In genomic region chr16:4501071-4501478, GRCh38 we compare ENCODE assay signal across 10 cellular contexts. TPM values are rescaled to one million over a fixed set of nuclear protein-coding genes. Genes with fewer than 3 reads are reported as not detected.
DNase-seq lines count a peak whose midpoint lies in the region; ATAC-seq and TF ChIP-seq lines count a peak whose summit lies in the region.
"Had no signal": no experiment of that assay in that cellular context is flagged by ENCODE, and none has a peak within 500 bp of the region (broad histone marks: within the 10 kb centered on the region; RNA-seq: fewer than 3 reads in every experiment).

No MANE protein-coding gene starts in this region.

- H3K36me3 Mint-ChIP-seq in MCF 10A (ENCODE audit: insufficient read depth, unreplicated experiment) = peaks cover 12% of the 10 kb centered on the region
- peaks cover 3 to 34% (median 14%) of the 10 kb centered on the region in 5 donors for H3K36me3 Mint-ChIP-seq in naive thymus-derived CD4-positive, alpha-beta T cell

- H3K9me3 ChIP-seq in breast epithelium (no peaks in the 10 kb centered on the region), aorta (ENCODE audit: control insufficient read depth, low read length) (no peaks in the 10 kb centered on the region)
- no peaks in the 10 kb centered on the region for H3K9me3 ChIP-seq in naive thymus-derived CD4-positive, alpha-beta T cell (ENCODE audit: control insufficient read depth in 2 of 3, low read length in 3 of 3)
- H3K9me3 ChIP-seq: BE2C had no signal

- intact Hi-C loops in breast epithelium (cut with DNase I; ENCODE audit: low total_unique reads) (no loop called here), MCF 10A (cut with micrococcal nuclease) (no loop called here), aorta (cut with DNase I) (loop anchor here in 1 of 2 donors (10.0 kb wide), 2 partner anchors 114 to 454 kb away; partner anchors contain the start of genes SEC14L5 and UBALD1)
- intact Hi-C loops in naive thymus-derived CD4-positive, alpha-beta T cell (cut with micrococcal nuclease) = no loop called here

- H3K27ac Mint-ChIP-seq in MCF 10A (ENCODE audit: low read depth, unreplicated experiment) = no peak overlapping the region
- H3K27ac Mint-ChIP-seq in naive thymus-derived CD4-positive, alpha-beta T cell = peak overlapping the region in 8 of 9 donors; percentile 90 to 100 (median 97)

- TF ChIP-seq CTCF in breast epithelium (IDR thresholded peaks at IDR 0.05) = no peak
- TF ChIP-seq CTCF in MCF 10A (IDR thresholded peaks at IDR 0.05; ENCODE audit: unreplicated experiment) = no peak
- TF ChIP-seq CTCF in fibroblast of mammary gland (conservative IDR thresholded peaks at IDR 0.05; ENCODE audit: control insufficient read depth, insufficient read depth, low read depth, low read length) = no peak

- H3K36me3 ChIP-seq in breast epithelium (no peaks in the 10 kb centered on the region), aorta (ENCODE audit: control insufficient read depth in 1 of 2, insufficient read depth in 2 of 2, low read length in 1 of 2) (no peaks in the 10 kb centered on the region)
- H3K36me3 ChIP-seq in naive thymus-derived CD4-positive, alpha-beta T cell (ENCODE audit: control insufficient read depth in 2 of 3, insufficient read depth in 3 of 3, low read length in 3 of 3) = peaks cover 0 to 10% (median 5%) of the 10 kb centered on the region in 3 experiments
- H3K36me3 ChIP-seq: BE2C had no signal

- H3K27ac ChIP-seq in breast epithelium (peak overlapping the region; percentile 6 to 59), aorta (ENCODE audit: low read depth in 1 of 2, low read length in 2 of 2) (peak overlapping the region; percentile 68 to 88)
- H3K27ac ChIP-seq in naive thymus-derived CD4-positive, alpha-beta T cell (ENCODE audit: low read depth, low read length) = peak overlapping the region; percentile 61

- H3K9me3 Mint-ChIP-seq in MCF 10A (ENCODE audit: unreplicated experiment) = no peaks in the 10 kb centered on the region
- no peaks in the 10 kb centered on the region for H3K9me3 Mint-ChIP-seq in naive thymus-derived CD4-positive, alpha-beta T cell

- POLR2A ChIA-PET in MCF 10A (lab: Yijun Ruan, JAX) = interaction anchor here (0.6 to 4.5 kb wide), 10 partner anchors 12 to 123 kb away, joined by 3 to 63 read pairs (median 4); partner anchors contain the start of genes HMOX2, MGRN1, NMRAL1 and UBALD1
- POLR2A ChIA-PET in naive thymus-derived CD4-positive, alpha-beta T cell (lab: Charles Lee) = interaction anchor here (0.6 to 11.2 kb wide), 9 partner anchors 8 to 1349 kb away, joined by 3 to 216 read pairs (median 5); partner anchors contain the start of genes CDIP1, HMOX2 and NMRAL1

- H3K4me1 ChIP-seq in breast epithelium (peaks cover 0 to 5% of the 10 kb centered on the region in 2 donors), aorta (ENCODE audit: control insufficient read depth in 1 of 2, insufficient read depth in 2 of 2, low read length in 2 of 2) (no peaks in the 10 kb centered on the region)
- peaks cover 33 to 86% of the 10 kb centered on the region in 2 donors for H3K4me1 ChIP-seq in naive thymus-derived CD4-positive, alpha-beta T cell (ENCODE audit: control insufficient read depth in 2 of 2, insufficient read depth in 2 of 2, low read length in 2 of 2)
- H3K4me1 ChIP-seq: BE2C had no signal

- 3 to 5% methylated on average over 5 of the region's 5 CpGs for WGBS in aorta, 2 donors

- H3K27me3 ChIP-seq in breast epithelium = no peaks in the 10 kb centered on the region
- H3K27me3 ChIP-seq in naive thymus-derived CD4-positive, alpha-beta T cell (ENCODE audit: control insufficient read depth in 2 of 2, insufficient read depth in 2 of 2, low read length in 2 of 2) = no peaks in the 10 kb centered on the region
- no peaks in the 10 kb centered on the region for H3K27me3 ChIP-seq in aorta (ENCODE audit: control insufficient read depth in 1 of 2, insufficient read depth in 2 of 2, low read length in 1 of 2)
- H3K27me3 ChIP-seq: BE2C had no signal

- no peak for TF ChIP-seq POLR2A in breast epithelium (IDR thresholded peaks at IDR 0.05)

- H3K4me1 Mint-ChIP-seq in MCF 10A (ENCODE audit: insufficient read depth, unreplicated experiment) = peaks cover 38% of the 10 kb centered on the region
- H3K4me1 Mint-ChIP-seq in naive thymus-derived CD4-positive, alpha-beta T cell = peaks cover 62 to 98% (median 88%) of the 10 kb centered on the region in 7 donors

- H3K4me3 Mint-ChIP-seq in MCF 10A (ENCODE audit: unreplicated experiment) = no peak overlapping the region
- peak overlapping the region in 7 of 10 donors; percentile 12 to 85 (median 76) for H3K4me3 Mint-ChIP-seq in naive thymus-derived CD4-positive, alpha-beta T cell

- DNase-seq in breast epithelium (ENCODE audit: low spot score in 2 of 2) (no peak), MCF 10A (ENCODE audit: unreplicated experiment) (no peak), fibroblast of mammary gland (ENCODE audit: low read depth) (peak; percentile 48), aorta (peak; percentile 12 to 22), OCI-M1 (lab: John Stamatoyannopoulos, UW) (no peak), NCI-H2081 treated with DMSO at 0.1 percent for 48 hours (lab: John Stamatoyannopoulos, UW) (no peak), GOT3 (lab: John Stamatoyannopoulos, UW) (no peak)
- DNase-seq in naive thymus-derived CD4-positive, alpha-beta T cell = no peak
- DNase-seq: BE2C had no signal

- BruUV-seq in MCF 10A (replicated peaks; lab: Mats Ljungman, UMichigan) = no TSS peak

- H3K4me3 ChIP-seq in breast epithelium (peak overlapping the region in 2 of 3 donors; percentile 17 to 36), fibroblast of mammary gland (ENCODE audit: control insufficient read depth, low read depth, low read length) (no peak overlapping the region), aorta (ENCODE audit: low read length in 2 of 2) (peak overlapping the region; percentile 9 to 44)
- H3K4me3 ChIP-seq in naive thymus-derived CD4-positive, alpha-beta T cell (ENCODE audit: low read length) = no peak overlapping the region
- H3K4me3 ChIP-seq: K562 had no signal

- no peaks in the 10 kb centered on the region for H3K27me3 Mint-ChIP-seq in MCF 10A (ENCODE audit: insufficient read depth, unreplicated experiment)
- no peaks in the 10 kb centered on the region for H3K27me3 Mint-ChIP-seq in naive thymus-derived CD4-positive, alpha-beta T cell

- ATAC-seq in naive thymus-derived CD4-positive, alpha-beta T cell = no peak
- peak; percentile 69 for ATAC-seq in aorta (ENCODE audit: low FRiP score)
- ATAC-seq: K562 had no signal

- CTCF ChIA-PET in MCF 10A (lab: Yijun Ruan, JAX) = interaction anchor here (0.7 to 3.6 kb wide), 11 partner anchors 8 to 125 kb away, joined by 3 to 31 read pairs (median 4); partner anchors contain the start of gene HMOX2
- CTCF ChIA-PET in naive thymus-derived CD4-positive, alpha-beta T cell (lab: Charles Lee) = interaction anchor here (1.0 to 4.9 kb wide), 5 partner anchors 11 to 123 kb away, joined by 3 to 29 read pairs (median 4); partner anchors contain the start of gene MGRN1

RNA-seq across cellular contexts. Expression of gene HMOX2, which starts 24.9 kb away (rescaled TPM):
- total RNA-seq in breast epithelium = 10 to 100 TPM; 53.6 to 87.7 (median 65.9) TPM
- 60.4 and 65.6 TPM in 2 replicates for total RNA-seq in MCF 10A (2022)
- 10 to 100 TPM; 44.6 to 84.9 (median 61.0) TPM for total RNA-seq in naive thymus-derived CD4-positive, alpha-beta T cell
- 100 to 1,000 TPM; 127 to 163 TPM for polyA plus RNA-seq in naive thymus-derived CD4-positive, alpha-beta T cell
- total RNA-seq in aorta = 10 to 100 TPM; 25.1 to 28.6 TPM
- 10 to 100 TPM; 24.3 to 33.6 TPM for polyA plus RNA-seq in aorta

RNA-seq across cellular contexts. Expression of gene NMRAL1, which starts 26.6 kb away (rescaled TPM):
- total RNA-seq in breast epithelium (10 to 100 TPM; 44.5 to 57.7 (median 51.5) TPM), MCF 10A (2022) (41.2 and 48.6 TPM in 2 replicates), aorta (10 to 100 TPM; 23.5 to 28.9 TPM)
- total RNA-seq in naive thymus-derived CD4-positive, alpha-beta T cell = 10 to 100 TPM; 34.2 to 72.7 (median 58.1) TPM
- polyA plus RNA-seq in naive thymus-derived CD4-positive, alpha-beta T cell = 10 to 100 TPM; 61.3 to 81.8 TPM
- 10 to 100 TPM; 28.2 to 69.1 TPM for polyA plus RNA-seq in aorta

RNA-seq across cellular contexts. Expression of gene CDIP1, which starts 37.5 kb away (rescaled TPM):
- total RNA-seq in breast epithelium = 1 to 10 TPM; 9.1 to 9.9 (median 9.5) TPM
- total RNA-seq in MCF 10A (2022) = 6.0 and 8.0 TPM in 2 replicates
- 10 to 100 TPM; 28.1 to 41.1 (median 31.0) TPM for total RNA-seq in naive thymus-derived CD4-positive, alpha-beta T cell
- polyA plus RNA-seq in naive thymus-derived CD4-positive, alpha-beta T cell = 10 to 100 TPM; 28.3 to 33.4 TPM
- total RNA-seq in aorta = 10 to 100 TPM; 23.6 to 34.7 TPM
- 10 to 100 TPM; 12.5 to 18.4 TPM for polyA plus RNA-seq in aorta
- polyA plus RNA-seq: K562 had no signal

RNA-seq across cellular contexts. Expression of gene C16orf96, which starts 55.1 kb away (rescaled TPM):
- not detected for total RNA-seq in breast epithelium
- not detected in 2 replicates for total RNA-seq in MCF 10A (2022)
- under 1 TPM; 0.17 to 0.70 (median 0.64) TPM for total RNA-seq in naive thymus-derived CD4-positive, alpha-beta T cell
- polyA plus RNA-seq in naive thymus-derived CD4-positive, alpha-beta T cell = not detected
- under 1 TPM; 0.13 to 0.24 TPM for total RNA-seq in aorta
- polyA plus RNA-seq in aorta = not detected
- total RNA-seq: K562 had no signal
- polyA plus RNA-seq: K562 had no signal

Comparison
In these comparisons a context has a peak if more than half of its experiments do, and no peak if none do; other contexts are left out.
1. DNase-seq: peak in fibroblast of mammary gland (single experiment) and aorta (2 of 2); none in breast epithelium (0 of 2), MCF 10A (single experiment), naive thymus-derived CD4-positive, alpha-beta T cell (0 of 9), OCI-M1 (single experiment), NCI-H2081 treated with DMSO at 0.1 percent for 48 hours (single experiment) and GOT3 (single experiment).
2. H3K4me3 ChIP-seq: peak in breast epithelium (2 of 3) and aorta (2 of 2); none in fibroblast of mammary gland (single experiment) and naive thymus-derived CD4-positive, alpha-beta T cell (single experiment).
3. Peak in every context shown above with its lines, with median percentiles within 50 percentile points of each other: H3K27ac ChIP-seq.